14 cellular contexts compared by ENCODE assay signal in the genomic region with DNA sequence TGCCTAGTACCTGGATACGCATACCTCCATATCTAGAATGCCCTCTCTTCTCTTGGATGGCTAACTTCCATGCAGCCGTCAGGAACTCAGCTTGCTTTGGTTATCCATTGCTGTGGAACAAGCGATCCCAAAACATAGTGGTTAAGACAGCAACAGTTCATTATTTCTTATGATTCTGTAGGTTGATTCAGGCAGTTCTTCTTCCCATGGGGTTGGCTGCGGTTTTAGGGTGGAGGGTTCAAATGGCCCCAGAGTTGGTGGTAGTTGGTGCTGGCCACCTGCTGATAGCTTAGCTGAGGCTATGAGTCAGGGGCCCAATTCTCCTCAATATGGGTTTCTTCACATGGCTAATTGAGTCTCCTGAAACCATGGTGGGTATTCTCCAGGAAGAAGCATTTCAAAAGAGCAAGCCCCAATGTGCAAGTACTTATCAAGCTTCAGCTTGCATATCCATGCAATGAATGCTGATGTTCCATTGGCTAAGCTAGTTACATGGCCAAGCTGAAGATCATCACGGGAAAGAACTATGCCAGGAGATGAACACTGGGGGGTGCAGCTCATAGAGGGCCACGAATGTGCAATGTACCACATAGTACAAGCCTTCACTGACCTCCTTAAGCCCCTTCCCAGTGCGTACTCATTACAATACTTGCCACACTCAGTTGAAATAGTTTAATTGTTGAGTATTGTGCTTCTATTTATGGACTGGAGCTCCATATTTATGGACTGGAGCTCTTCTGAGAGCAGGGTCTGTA.
"Had no signal": no experiment of that assay in that cellular context is flagged by ENCODE, and none has a peak within 500 bp of the region (broad histone marks: within the 10 kb centered on the region; RNA-seq: fewer than 3 reads in every experiment).

No MANE protein-coding gene starts in this region.

- DNase-seq: activated CD4-positive, alpha-beta T cell treated with anti-CD3 and anti-CD28 coated beads for 48 hours; activated naive CD8-positive, alpha-beta T cell treated with anti-CD3 and anti-CD28 coated beads, Interleukin-2, amount 10 ng/mL, durations not matched to agents 7 days and 5 days; activated T-cell treated with anti-CD3 and anti-CD28 coated beads, Interleukin-2, amount 50 U/mL, for 4 hours; anterior cingulate cortex; cerebellar nuclear complex; hypothalamus; natural killer cell; right cardiac atrium; stimulated activated naive B cell treated with anti-CD40 and anti-IgM and Interleukin-4, amounts not matched to agents 10 μg/mL and 1 μg/mL and 100 μg/mL, for 72 hours; T-helper 1 cell; upper lobe of left lung had no signal

- H3K36me3 ChIP-seq: upper lobe of left lung had no signal

- FAIRE-seq: endometrium had no signal

- H3K4me3 ChIP-seq: dorsolateral prefrontal cortex, lung, upper lobe of left lung had no signal

- H3K27me3 ChIP-seq: dorsolateral prefrontal cortex, upper lobe of left lung had no signal

- H3K9me3 ChIP-seq: upper lobe of left lung had no signal
